16 cellular contexts compared by ENCODE assay signal in the genomic region with DNA sequence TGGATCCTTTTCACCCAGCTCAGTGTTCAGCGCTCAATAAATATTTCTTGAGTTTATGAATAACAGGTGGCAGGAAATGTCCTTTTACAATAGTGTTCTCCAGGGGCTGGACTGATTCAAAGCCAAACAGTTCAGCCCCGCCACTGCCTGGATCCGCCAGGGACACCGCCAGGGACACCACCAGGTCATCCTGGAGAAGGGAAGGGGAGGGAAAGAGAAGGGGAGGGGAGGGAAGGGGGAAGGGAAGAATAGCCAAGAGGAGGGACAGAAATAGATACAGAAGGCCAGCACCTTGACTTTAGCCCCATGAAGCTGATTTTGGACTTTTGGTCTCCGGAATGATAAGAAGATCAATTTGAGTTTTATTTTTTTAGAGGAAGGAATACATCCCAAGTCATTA.
"Had no signal": no experiment of that assay in that cellular context is flagged by ENCODE, and none has a peak within 500 bp of the region (broad histone marks: within the 10 kb centered on the region; RNA-seq: fewer than 3 reads in every experiment).

No MANE protein-coding gene starts in this region.

- ATAC-seq: activated CD8-positive, alpha-beta T cell treated with anti-CD3 and anti-CD28 coated beads, Interleukin-2, amount 10 ng/mL, durations not matched to agents 7 days and 5 days; gastroesophageal sphincter; left colon; lower lobe of right lung; pancreas; stimulated activated naive B cell treated with anti-CD40 and anti-IgM and Interleukin-4, amounts not matched to agents 10 μg/mL and 1 μg/mL and 100 μg/mL, for 72 hours had no signal

- H3K4me3 Mint-ChIP-seq: activated B cell treated with CpG ODN at 0.5 μM for 24 hours; activated CD8-positive, alpha-beta T cell treated with anti-CD3 and anti-CD28 coated beads, Interleukin-2, amount 10 ng/mL, durations not matched to agents 7 days and 5 days; activated naive CD4-positive, alpha-beta T cell treated with anti-CD3 and anti-CD28 coated beads, Interleukin-2, amount 50 U/mL, for 24 hours; stimulated activated naive B cell treated with anti-CD40 and anti-IgM and Interleukin-4, amounts not matched to agents 10 μg/mL and 1 μg/mL and 100 μg/mL, for 72 hours had no signal

- DNase-seq: activated B cell treated with CpG ODN at 0.5 μM for 24 hours; activated CD4-positive, alpha-beta T cell treated with anti-CD3 and anti-CD28 coated beads for 48 hours; activated CD8-positive, alpha-beta memory T cell treated with anti-CD3 and anti-CD28 coated beads, Interleukin-2, amount 50 U/mL, for 4 hours; activated CD8-positive, alpha-beta T cell treated with anti-CD3 and anti-CD28 coated beads, Interleukin-2, amount 10 ng/mL, durations not matched to agents 7 days and 5 days; activated effector memory CD4-positive, alpha-beta T cell treated with anti-CD3 and anti-CD28 coated beads, Interleukin-2, amount 50 U/mL, for 16 hours; activated T-cell treated with anti-CD3 and anti-CD28 coated beads, Interleukin-2, amount 50 U/mL, for 48 hours; erythroblast; left colon; lower lobe of right lung; pancreas; retina; stimulated activated CD4-positive, alpha-beta T cell treated with anti-CD3 and anti-CD28 coated beads, Interleukin-2, amount 100 ng/mL, for 48 hours; stimulated activated naive B cell treated with anti-CD40 and anti-IgM and Interleukin-4, amounts not matched to agents 10 μg/mL and 1 μg/mL and 100 μg/mL, for 72 hours; thyroid gland had no signal

- H3K27ac Mint-ChIP-seq: activated B cell treated with CpG ODN at 0.5 μM for 24 hours; activated CD8-positive, alpha-beta T cell treated with anti-CD3 and anti-CD28 coated beads, Interleukin-2, amount 10 ng/mL, durations not matched to agents 7 days and 5 days; activated naive CD4-positive, alpha-beta T cell treated with anti-CD3 and anti-CD28 coated beads, Interleukin-2, amount 50 U/mL, for 24 hours; stimulated activated naive B cell treated with anti-CD40 and anti-IgM and Interleukin-4, amounts not matched to agents 10 μg/mL and 1 μg/mL and 100 μg/mL, for 72 hours had no signal

- H3K9me3 Mint-ChIP-seq: activated B cell treated with CpG ODN at 0.5 μM for 24 hours; activated naive CD4-positive, alpha-beta T cell treated with anti-CD3 and anti-CD28 coated beads, Interleukin-2, amount 50 U/mL, for 24 hours; stimulated activated naive B cell treated with anti-CD40 and anti-IgM and Interleukin-4, amounts not matched to agents 10 μg/mL and 1 μg/mL and 100 μg/mL, for 72 hours had no signal

- H3K36me3 Mint-ChIP-seq: activated naive CD4-positive, alpha-beta T cell treated with anti-CD3 and anti-CD28 coated beads, Interleukin-2, amount 50 U/mL, for 24 hours; stimulated activated naive B cell treated with anti-CD40 and anti-IgM and Interleukin-4, amounts not matched to agents 10 μg/mL and 1 μg/mL and 100 μg/mL, for 72 hours had no signal

- H3K4me1 Mint-ChIP-seq: activated B cell treated with CpG ODN at 0.5 μM for 24 hours; activated naive CD4-positive, alpha-beta T cell treated with anti-CD3 and anti-CD28 coated beads, Interleukin-2, amount 50 U/mL, for 24 hours; stimulated activated naive B cell treated with anti-CD40 and anti-IgM and Interleukin-4, amounts not matched to agents 10 μg/mL and 1 μg/mL and 100 μg/mL, for 72 hours had no signal
